Comparison of ENCODE assay signal across 14 cellular contexts in genomic region chr5:134458234-134458633, GRCh38. TPM values are rescaled to one million over a fixed set of nuclear protein-coding genes. Genes with fewer than 3 reads are reported as not detected.
DNase-seq lines count a peak whose midpoint lies in the region; ATAC-seq lines count a peak whose summit lies in the region.
"Had no signal": no experiment of that assay in that cellular context is flagged by ENCODE, and none has a peak within 500 bp of the region (broad histone marks: within the 10 kb centered on the region; RNA-seq: fewer than 3 reads in every experiment).

No MANE protein-coding gene starts in this region.

- H3K4me1 ChIP-seq in adipocyte (ENCODE audit: control insufficient read depth, insufficient read depth, low read length): peaks cover 16% of the 10 kb centered on the region

- no peaks in the 10 kb centered on the region for H3K9me3 ChIP-seq in adipocyte (ENCODE audit: control insufficient read depth, low read length)

- H3K27me3 ChIP-seq in adipocyte (replicated peaks; ENCODE audit: control insufficient read depth, insufficient read depth, low read length): no peaks in the 10 kb centered on the region
- H3K27me3 ChIP-seq: cardiac muscle cell had no signal

- peak; percentile 72 for DNase-seq in AG20443 (ENCODE audit: low spot score)
- DNase-seq in adipocyte (ENCODE audit: low read depth): peak; percentile 32
- peak; percentile 78 for DNase-seq in Right ventricle myocardium inferior (ENCODE audit: missing footprints)
- peak; percentile 86 for DNase-seq in posterior vena cava (ENCODE audit: low spot score)
- no peak for DNase-seq in activated effector memory CD4-positive, alpha-beta T cell treated with Interleukin-2 at 50 U/mL for 16 hours
- DNase-seq in middle frontal gyrus (ENCODE audit: extremely low spot score, low spot score): no peak
- DNase-seq in HuH-7.5 (ENCODE audit: low spot score): no peak
- DNase-seq: activated effector memory CD4-positive, alpha-beta T cell treated with anti-CD3 and anti-CD28 coated beads, Interleukin-2, amount 50 U/mL, for 16 hours; naive B cell; stimulated activated CD4-positive, alpha-beta T cell treated with anti-CD3 and anti-CD28 coated beads, Interleukin-15, amount 100 ng/mL, for 24 hours; stimulated activated CD8-positive, alpha-beta memory T cell treated with anti-CD3 and anti-CD28 coated beads, Interleukin-4, amount 100 ng/mL, for 48 hours had no signal

- H3K4me3 ChIP-seq in adipocyte (ENCODE audit: low read length): no peak overlapping the region
- H3K4me3 ChIP-seq: cardiac muscle cell had no signal

- no peaks in the 10 kb centered on the region for H3K36me3 ChIP-seq in adipocyte (ENCODE audit: control insufficient read depth, insufficient read depth, low read length, severe bottlenecking)
- H3K36me3 ChIP-seq: cardiac muscle cell had no signal

- H3K9ac ChIP-seq in adipocyte (ENCODE audit: low read length): no peak overlapping the region
- H3K9ac ChIP-seq: KMS-11 had no signal

- ATAC-seq in Right ventricle myocardium inferior (peak; percentile 60), HG03571 (IDR thresholded peaks at IDR 0.05; ENCODE audit: unreplicated experiment) (no peak)

- intact Hi-C loops in Right ventricle myocardium inferior (cut with DNase I): no loop called here
- intact Hi-C loops in posterior vena cava (cut with DNase I): no loop called here

RNA-seq across cellular contexts. Expression of gene CDKN2AIPNL, which starts 46.6 kb away (rescaled TPM):
- total RNA-seq in Right ventricle myocardium inferior (45.7 TPM), posterior vena cava (10 to 100 TPM; 18.8 to 19.4 TPM)

Comparison
In these comparisons a context has a peak if more than half of its experiments do, and no peak if none do; other contexts are left out.
1. DNase-seq: peak in AG20443 (single experiment), adipocyte (single experiment), Right ventricle myocardium inferior (single experiment) and posterior vena cava (single experiment); none in activated effector memory CD4-positive, alpha-beta T cell treated with Interleukin-2 at 50 U/mL for 16 hours (single experiment), middle frontal gyrus (single experiment) and HuH-7.5 (single experiment).